6 cellular contexts compared by ENCODE assay signal in the genomic region with DNA sequence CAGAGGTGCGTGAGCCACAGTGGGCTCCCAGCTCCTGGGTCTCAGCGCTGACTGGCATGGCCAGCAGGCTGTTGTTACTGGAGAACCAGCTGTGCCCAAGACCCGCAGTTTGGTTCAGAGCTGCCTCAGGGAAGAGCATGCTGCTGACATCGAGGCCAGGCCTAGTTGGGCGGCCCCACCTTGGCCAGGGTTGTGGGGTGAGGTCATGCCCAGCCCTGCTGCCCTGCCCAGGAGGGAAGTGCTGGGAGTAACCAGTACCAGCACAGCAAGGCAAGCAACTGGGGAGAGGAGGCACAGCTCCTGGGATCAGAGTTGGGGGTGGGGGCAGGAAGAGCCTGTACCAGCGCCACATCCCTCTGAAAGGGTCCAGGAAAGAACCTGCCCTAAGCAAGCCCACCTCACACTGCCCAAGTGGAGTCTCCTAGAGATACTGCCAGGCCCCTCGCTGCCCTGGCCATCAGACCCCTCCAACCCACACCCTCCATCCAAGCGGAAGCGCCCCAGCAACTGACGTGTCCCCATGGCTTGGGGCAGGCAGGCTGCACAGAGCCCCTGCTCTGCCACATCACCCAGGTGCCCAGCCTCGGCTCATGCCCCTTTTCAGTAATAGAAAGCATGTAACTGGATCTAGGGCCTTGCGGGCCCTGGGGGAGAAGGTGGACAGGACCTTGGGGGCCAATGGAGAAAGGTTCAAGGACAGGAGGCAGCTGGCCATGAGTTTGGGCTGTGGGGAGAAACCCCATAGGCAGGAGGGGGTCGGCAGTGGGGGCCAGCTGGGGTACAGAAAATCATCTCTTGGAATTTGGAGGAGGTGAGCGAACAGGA. TPM values are rescaled to one million over a fixed set of nuclear protein-coding genes. Genes with fewer than 3 reads are reported as not detected.
A peak's percentile ranks its signal among the peaks of the same experiment; 100 is the strongest.
DNase-seq lines count a peak whose midpoint lies in the region; ATAC-seq and TF ChIP-seq lines count a peak whose summit lies in the region.

No MANE protein-coding gene starts in this region.

- H3K9me3 ChIP-seq in endocrine pancreas (ENCODE audit: control insufficient read depth, low read length): no peaks in the 10 kb centered on the region

- DNase-seq in LNCaP clone FGC (ENCODE audit: low read depth) (no peak), retinal pigment epithelial cell (ENCODE audit: low read depth) (no peak), cerebellum (ENCODE audit: low spot score) (no peak), erythroblast (lab: John Stamatoyannopoulos, UW) (no peak)

- no peak for ATAC-seq in HG02642 (IDR thresholded peaks at IDR 0.05; ENCODE audit: poor library complexity, unreplicated experiment)

- no peaks in the 10 kb centered on the region for H3K27me3 ChIP-seq in endocrine pancreas (ENCODE audit: control insufficient read depth, insufficient read depth, low read length)

- peak overlapping the region; percentile 55 for H3K9ac ChIP-seq in endocrine pancreas (ENCODE audit: control insufficient read depth, insufficient read depth, low read length)

- peak overlapping the region; percentile 61 for H3K4me3 ChIP-seq in LNCaP clone FGC (ENCODE audit: low read depth, low read length)
- no peak overlapping the region for H3K4me3 ChIP-seq in endocrine pancreas (ENCODE audit: control insufficient read depth, insufficient read depth, low read length)
- peak overlapping the region; percentile 82 for H3K4me3 ChIP-seq in retinal pigment epithelial cell (ENCODE audit: low read length)

- TF ChIP-seq CTCF in LNCaP clone FGC (IDR thresholded peaks at IDR 0.05; ENCODE audit: control insufficient read depth, extremely low read depth, insufficient read depth): no peak
- no peak for TF ChIP-seq CTCF in retinal pigment epithelial cell (conservative IDR thresholded peaks at IDR 0.05; ENCODE audit: low read depth, low read length)

- H3K4me1 ChIP-seq in endocrine pancreas (ENCODE audit: control insufficient read depth, insufficient read depth, low read length): no peaks in the 10 kb centered on the region

- no peaks in the 10 kb centered on the region for H3K36me3 ChIP-seq in endocrine pancreas (ENCODE audit: control insufficient read depth, insufficient read depth, low read length)

- no peak for TF ChIP-seq POLR2A in erythroblast (IDR thresholded peaks at IDR 0.05; ENCODE audit: low read length)

RNA-seq across cellular contexts. Expression of gene DOK4, which starts 1.0 kb away (rescaled TPM):
- 29.5 TPM for total RNA-seq in cerebellum

RNA-seq across cellular contexts. Expression of gene POLR2C, which starts 22.8 kb away (rescaled TPM):
- 52.8 TPM for total RNA-seq in cerebellum

RNA-seq across cellular contexts. Expression of gene COQ9, which starts 38.0 kb away (rescaled TPM):
- total RNA-seq in cerebellum: 43.2 TPM

RNA-seq across cellular contexts. Expression of gene CIAPIN1, which starts 38.1 kb away (rescaled TPM):
- total RNA-seq in cerebellum: 47.6 TPM

RNA-seq across cellular contexts. Expression of gene CCDC102A, which starts 51.1 kb away (rescaled TPM):
- total RNA-seq in cerebellum: 1.9 TPM
